Comparison of ENCODE assay signal across 1 cellular context in genomic region chr12:25058012-25058411, GRCh38.
TF ChIP-seq lines count a peak whose summit lies in the region.

No MANE protein-coding gene starts in this region.

TF ChIP-seq in GM12878, 131 proteins besides CTCF, POLR2A, EP300 and RAD21:
- TF ChIP-seq NKRF (conservative IDR thresholded peaks at IDR 0.05) = 0 out of 2 replicates have a peak, but pooled peaks have one; percentile 5
- 0 out of 2 replicates have a peak, but pooled peaks have one; percentile 32 for TF ChIP-seq MYB (IDR thresholded peaks at IDR 0.05; ENCODE audit: borderline replicate concordance, low read depth, low read length)
- TF ChIP-seq WRNIP1 (IDR thresholded peaks at IDR 0.05; ENCODE audit: borderline replicate concordance, low read depth, low read length) = no peak
- 0 out of 2 replicates have a peak, but pooled peaks have one; percentile 15 for TF ChIP-seq PML (IDR thresholded peaks at IDR 0.05; ENCODE audit: low read length)
- TF ChIP-seq CHD1 (IDR thresholded peaks at IDR 0.05; ENCODE audit: low read depth, low read length) = 0 out of 2 replicates have a peak, but pooled peaks have one; percentile 46
- TF ChIP-seq ATF2 (IDR thresholded peaks at IDR 0.05; ENCODE audit: low read length) = no peak; the same call in 1 of the 2 replicates
